8 cellular contexts compared by ENCODE assay signal in genomic region chr9:130701059-130702022, GRCh38. TPM values are rescaled to one million over a fixed set of nuclear protein-coding genes. Genes with fewer than 3 reads are reported as not detected.
DNase-seq lines count a peak whose midpoint lies in the region; ATAC-seq and TF ChIP-seq lines count a peak whose summit lies in the region.

No MANE protein-coding gene starts in this region.

- H3K9me3 Mint-ChIP-seq in activated CD8-positive, alpha-beta T cell treated with anti-CD3 and anti-CD28 coated beads for 36 hours: no peaks in the 10 kb centered on the region

- peaks cover 31% of the 10 kb centered on the region for H3K4me1 Mint-ChIP-seq in activated CD8-positive, alpha-beta T cell treated with anti-CD3 and anti-CD28 coated beads for 36 hours (ENCODE audit: low read depth)

- no peak overlapping the region for H3K27ac ChIP-seq in 22Rv1
- H3K27ac ChIP-seq in mesendoderm (ENCODE audit: low read depth, low read length): no peak overlapping the region

- intact Hi-C loops in activated CD8-positive, alpha-beta T cell treated with anti-CD3 and anti-CD28 coated beads for 36 hours (cut with micrococcal nuclease): loop anchor here (10.0 kb wide), 2 partner anchors 163 to 233 kb away; partner anchors contain the start of gene FIBCD1

- no peak overlapping the region for H3K4me3 Mint-ChIP-seq in activated CD8-positive, alpha-beta T cell treated with anti-CD3 and anti-CD28 coated beads for 36 hours

- no peak overlapping the region for H2BK120ac ChIP-seq in mesendoderm (ENCODE audit: low read depth, low read length)

- no peak overlapping the region for H3K4me3 ChIP-seq in mesendoderm (ENCODE audit: low read length)

- peaks cover 16% of the 10 kb centered on the region for H3K79me1 ChIP-seq in mesendoderm (ENCODE audit: low read length)

- POLR2A ChIA-PET in activated CD8-positive, alpha-beta T cell treated with anti-CD3 and anti-CD28 coated beads for 36 hours (lab: Charles Lee): interaction anchor here (0.9 to 2.3 kb wide), 7 partner anchors 8 to 244 kb away, joined by 3 to 10 read pairs (median 3); partner anchors contain the start of gene EXOSC2

- ATAC-seq in activated CD8-positive, alpha-beta T cell treated with anti-CD3 and anti-CD28 coated beads for 36 hours: peak; percentile 94
- no peak for ATAC-seq in HG02852 (IDR thresholded peaks at IDR 0.05; ENCODE audit: unreplicated experiment)

- in situ Hi-C loops in GM13977 (cut with MboI; ENCODE audit: low pct_unique_long_range_greater_than_20kb, low sequenced_read_pairs, unreplicated experiment): loop anchor here (25.0 kb wide), 1 partner anchor 336 kb away; no protein-coding TSS in a partner anchor

- no CpG with 5 or more reads among the region's 13 CpGs for WGBS in mesendoderm (ENCODE audit: extremely low coverage, insufficient coverage, low lambda C conversion rate)

- no peak overlapping the region for H4K8ac ChIP-seq in mesendoderm (ENCODE audit: low read depth, low read length)

- no peak overlapping the region for H3K23ac ChIP-seq in mesendoderm (ENCODE audit: low read length)

- peaks cover 70% of the 10 kb centered on the region for H3K36me3 Mint-ChIP-seq in activated CD8-positive, alpha-beta T cell treated with anti-CD3 and anti-CD28 coated beads for 36 hours (ENCODE audit: low read depth)

- CTCF ChIA-PET in activated CD8-positive, alpha-beta T cell treated with anti-CD3 and anti-CD28 coated beads for 36 hours (lab: Charles Lee): interaction anchor here (0.6 to 4.9 kb wide), 45 partner anchors 8 to 643 kb away, joined by 3 to 74 read pairs (median 5); partner anchors contain the start of gene EXOSC2

- H3K9ac ChIP-seq in mesendoderm (ENCODE audit: low read length): no peak overlapping the region

- DNase-seq in GM13977 (ENCODE audit: low spot score): peak; percentile 49
- peak; percentile 24 for DNase-seq in NCI-H345 treated with DMSO at 0.1 percent for 48 hours (lab: John Stamatoyannopoulos, UW; ENCODE audit: unreplicated experiment)
- peak; percentile 83 for DNase-seq in activated CD8-positive, alpha-beta T cell treated with anti-CD3 and anti-CD28 coated beads for 36 hours
- peak; percentile 66 for DNase-seq in effector CD4-positive, alpha-beta T cell
- peak; percentile 81 for DNase-seq in mesendoderm
- peak; percentile 50 to 51 for DNase-seq in stimulated activated CD8-positive, alpha-beta memory T cell treated with anti-CD3 and anti-CD28 coated beads, Interleukin-15, amount 100 ng/mL, for 48 hours (ENCODE audit: low read depth in 2 of 2)

- no peak overlapping the region for H3K4ac ChIP-seq in mesendoderm (ENCODE audit: low read depth, low read length)

- H3K36me3 ChIP-seq in mesendoderm (ENCODE audit: control insufficient read depth, insufficient read depth, low read length): peaks cover 22% of the 10 kb centered on the region

- H3K18ac ChIP-seq in mesendoderm (ENCODE audit: low read length): no peak overlapping the region

- no peak overlapping the region for H2BK5ac ChIP-seq in mesendoderm (ENCODE audit: low read length)

- H2AK5ac ChIP-seq in mesendoderm (ENCODE audit: low read length): no peak overlapping the region

- no peaks in the 10 kb centered on the region for H3K4me1 ChIP-seq in mesendoderm (ENCODE audit: control insufficient read depth, low read depth, low read length)

- H3K27ac Mint-ChIP-seq in activated CD8-positive, alpha-beta T cell treated with anti-CD3 and anti-CD28 coated beads for 36 hours: no peak overlapping the region

- no peak overlapping the region for H3K4me2 ChIP-seq in mesendoderm (ENCODE audit: low read length)

- no peak overlapping the region for H4K5ac ChIP-seq in mesendoderm (ENCODE audit: low read length)

- H3K79me2 ChIP-seq in mesendoderm (ENCODE audit: control insufficient read depth, insufficient read depth, low read length): peaks cover 11% of the 10 kb centered on the region

- no peak overlapping the region for H2BK15ac ChIP-seq in mesendoderm (replicated peaks; ENCODE audit: low read depth)

- TF ChIP-seq CTCF in 22Rv1 (IDR thresholded peaks at IDR 0.05): peak; percentile 97
- TF ChIP-seq CTCF in GM13977 (IDR thresholded peaks at IDR 0.05; ENCODE audit: extremely low read depth, insufficient read depth, missing control alignments): peak; percentile 87
- TF ChIP-seq CTCF in activated CD8-positive, alpha-beta T cell treated with anti-CD3 and anti-CD28 coated beads for 36 hours (IDR thresholded peaks at IDR 0.05): peak; percentile 95

- no peaks in the 10 kb centered on the region for H3K27me3 ChIP-seq in mesendoderm (ENCODE audit: insufficient read depth, low read length, poor library complexity)

- no peak overlapping the region for H3K56ac ChIP-seq in mesendoderm (ENCODE audit: low read length)

- no peaks in the 10 kb centered on the region for H3K27me3 Mint-ChIP-seq in activated CD8-positive, alpha-beta T cell treated with anti-CD3 and anti-CD28 coated beads for 36 hours

RNA-seq across cellular contexts. Expression of gene EXOSC2, which starts 7.8 kb away (rescaled TPM):
- 10 to 100 TPM; 82.1 to 82.5 TPM for total RNA-seq in activated CD8-positive, alpha-beta T cell treated with anti-CD3 and anti-CD28 coated beads for 36 hours
- polyA plus RNA-seq in mesendoderm (2013, experiment 1 of 2): 35.1 TPM
- polyA plus RNA-seq in mesendoderm (2013, experiment 2 of 2): 35.8 TPM

RNA-seq across cellular contexts. Expression of gene PRDM12, which starts 36.9 kb away (rescaled TPM):
- under 1 TPM in 1 of 2 experiments, not detected in 1; 0.14 TPM for total RNA-seq in activated CD8-positive, alpha-beta T cell treated with anti-CD3 and anti-CD28 coated beads for 36 hours
- 0.01 TPM for polyA plus RNA-seq in mesendoderm (2013, experiment 1 of 2)
- polyA plus RNA-seq in mesendoderm (2013, experiment 2 of 2): 0.01 TPM

Comparison
In these comparisons a context has a peak if more than half of its experiments do, and no peak if none do; other contexts are left out.
1. DNase-seq: peak in every context shown above with its lines; median percentile 83 in activated CD8-positive, alpha-beta T cell treated with anti-CD3 and anti-CD28 coated beads for 36 hours; 81 in mesendoderm; 66 in effector CD4-positive, alpha-beta T cell; 50 in stimulated activated CD8-positive, alpha-beta memory T cell treated with anti-CD3 and anti-CD28 coated beads, Interleukin-15, amount 100 ng/mL, for 48 hours; 49 in GM13977; 24 in NCI-H345 treated with DMSO at 0.1 percent for 48 hours.